Comparison of ENCODE assay signal across 16 cellular contexts in genomic region chr5:115873392-115873791, GRCh38. TPM values are rescaled to one million over a fixed set of nuclear protein-coding genes. Genes with fewer than 3 reads are reported as not detected.
DNase-seq lines count a peak whose midpoint lies in the region; TF ChIP-seq lines count a peak whose summit lies in the region.
"Had no signal": no experiment of that assay in that cellular context is flagged by ENCODE, and none has a peak within 500 bp of the region (broad histone marks: within the 10 kb centered on the region; RNA-seq: fewer than 3 reads in every experiment).

No MANE protein-coding gene starts in this region.

- no peak overlapping the region for H3K4ac ChIP-seq in mesenchymal stem cell (ENCODE audit: low read depth in 1 of 2, low read length in 2 of 2)

- H2BK5ac ChIP-seq in mesenchymal stem cell (ENCODE audit: low read depth, low read length, poor library complexity, severe bottlenecking), result no peak overlapping the region

- peak; percentile 51 for DNase-seq in Daoy (ENCODE audit: low read depth)
- DNase-seq in NCI-H1436 treated with DMSO at 0.1 percent for 48 hours (lab: John Stamatoyannopoulos, UW), result peak; percentile 13
- DNase-seq in astrocyte of the hippocampus (ENCODE audit: low read depth, low spot score), result peak; percentile 50
- DNase-seq in mesenchymal stem cell, result peak; percentile 67
- no peak for DNase-seq in Calu3
- no peak for DNase-seq in MG63
- no peak for DNase-seq in coronary artery (ENCODE audit: low spot score)
- DNase-seq in COLO668 (lab: John Stamatoyannopoulos, UW; ENCODE audit: unreplicated experiment), result no peak
- DNase-seq: activated B cell treated with CpG ODN at 0.5 μM for 24 hours, Caco-2, colonic mucosa, heart left ventricle, midbrain, NCI-H1048, Right ventricle myocardium superior had no signal

- H3K23ac ChIP-seq in mesenchymal stem cell (ENCODE audit: low read length in 2 of 2), result no peak overlapping the region

- H4K91ac ChIP-seq in mesenchymal stem cell (ENCODE audit: low read length), result no peak overlapping the region

- H2AK5ac ChIP-seq in mesenchymal stem cell (ENCODE audit: low read length, severe bottlenecking), result no peak overlapping the region

- no peak overlapping the region for H3K27ac ChIP-seq in mesenchymal stem cell (ENCODE audit: low read length, poor library complexity, severe bottlenecking)
- H3K27ac ChIP-seq in coronary artery, result no peak overlapping the region
- H3K27ac ChIP-seq: colonic mucosa, heart left ventricle had no signal

- TF ChIP-seq CTCF in Calu3 (IDR thresholded peaks at IDR 0.05; ENCODE audit: unreplicated experiment) (no peak), coronary artery (IDR thresholded peaks at IDR 0.05) (no peak)

- H3K27me3 ChIP-seq in mesenchymal stem cell (ENCODE audit: control insufficient read depth in 1 of 2, insufficient read depth in 1 of 2, low read length in 2 of 2) (no peaks in the 10 kb centered on the region), MG63 (no peaks in the 10 kb centered on the region)
- H3K27me3 ChIP-seq: colonic mucosa, heart left ventricle had no signal

- H3K4me3 ChIP-seq in mesenchymal stem cell (ENCODE audit: insufficient read depth in 1 of 2, low read depth in 1 of 2, low read length in 2 of 2), result no peak overlapping the region
- H3K4me3 ChIP-seq in MG63, result no peak overlapping the region
- H3K4me3 ChIP-seq in coronary artery, result no peak overlapping the region
- H3K4me3 ChIP-seq: colonic mucosa, heart left ventricle had no signal

- no peak overlapping the region for H2BK15ac ChIP-seq in mesenchymal stem cell (ENCODE audit: low read depth, poor library complexity, severe bottlenecking)

- H2AFZ ChIP-seq in mesenchymal stem cell (ENCODE audit: low read depth, low read length), result no peak overlapping the region

- peaks cover 14% of the 10 kb centered on the region for H3K79me1 ChIP-seq in mesenchymal stem cell (replicated peaks; ENCODE audit: low read length, poor library complexity, severe bottlenecking)

- BruUV-seq in Calu3 (replicated peaks; lab: Mats Ljungman, UMichigan), result no TSS peak

- H3K4me3 Mint-ChIP-seq in Calu3 (ENCODE audit: low read depth, unreplicated experiment), result no peak overlapping the region
- H3K4me3 Mint-ChIP-seq: activated B cell treated with CpG ODN at 0.5 μM for 24 hours; activated T-helper 1 cell treated with anti-CD3 and anti-CD28 coated beads, Interleukin-12 subunit alpha, Interleukin-12 subunit beta, Interleukin-2, Interleukin-4 antibody, amounts not matched to agents 30 ng/mL and 10 ng/mL and 1 ng/mL, durations not matched to agents 14 hours and 24 hours and 36 hours had no signal

- H3K4me2 ChIP-seq in mesenchymal stem cell (ENCODE audit: low read length, poor library complexity, severe bottlenecking), result no peak overlapping the region

- CTCF ChIA-PET in Calu3 (lab: Charles Lee), result no interaction called here

- no peaks in the 10 kb centered on the region for H3K9me3 Mint-ChIP-seq in Calu3 (ENCODE audit: low read depth, unreplicated experiment)

- H3K9me3 ChIP-seq in mesenchymal stem cell (ENCODE audit: control insufficient read depth, low read length), result no peaks in the 10 kb centered on the region
- no peaks in the 10 kb centered on the region for H3K9me3 ChIP-seq in MG63
- H3K9me3 ChIP-seq: Caco-2, colonic mucosa had no signal

- no peak overlapping the region for H3K9ac ChIP-seq in mesenchymal stem cell (ENCODE audit: low read length)

- no peak overlapping the region for H2BK12ac ChIP-seq in mesenchymal stem cell (ENCODE audit: low read length in 2 of 2)

- no peak overlapping the region for H3K14ac ChIP-seq in mesenchymal stem cell (ENCODE audit: low read length in 2 of 2)

- no peak overlapping the region for H3K27ac Mint-ChIP-seq in Calu3 (ENCODE audit: unreplicated experiment)
- H3K27ac Mint-ChIP-seq: activated B cell treated with CpG ODN at 0.5 μM for 24 hours; activated T-helper 1 cell treated with anti-CD3 and anti-CD28 coated beads, Interleukin-12 subunit alpha, Interleukin-12 subunit beta, Interleukin-2, Interleukin-4 antibody, amounts not matched to agents 30 ng/mL and 10 ng/mL and 1 ng/mL, durations not matched to agents 14 hours and 24 hours and 36 hours had no signal

- no CpG with 5 or more reads among the region's 1 CpG for WGBS in mesenchymal stem cell

- H3K36me3 ChIP-seq in mesenchymal stem cell (ENCODE audit: control insufficient read depth in 1 of 2, insufficient read depth in 2 of 2, low read depth in 1 of 2, low read length in 2 of 2) (peaks cover 7 to 43% of the 10 kb centered on the region in 2 experiments), MG63 (peaks cover 19% of the 10 kb centered on the region)
- H3K36me3 ChIP-seq: colonic mucosa had no signal

- no peak overlapping the region for H2BK120ac ChIP-seq in mesenchymal stem cell (ENCODE audit: low read depth, low read length)

- intact Hi-C loops in Calu3 (cut with micrococcal nuclease; ENCODE audit: unreplicated experiment), result loop anchor here (2.0 kb wide), 1 partner anchor 17 kb away; no protein-coding TSS in a partner anchor

- H3K18ac ChIP-seq in mesenchymal stem cell (ENCODE audit: low read depth in 1 of 2, low read length in 2 of 2), result no peak overlapping the region

- H3K4me1 ChIP-seq in mesenchymal stem cell (ENCODE audit: control insufficient read depth, insufficient read depth, low read depth, low read length), result no peaks in the 10 kb centered on the region
- H3K4me1 ChIP-seq: colonic mucosa, heart left ventricle had no signal

- no peak overlapping the region for H4K8ac ChIP-seq in mesenchymal stem cell (ENCODE audit: low read length)

- H3K27me3 Mint-ChIP-seq in Calu3 (ENCODE audit: unreplicated experiment), result no peaks in the 10 kb centered on the region
- H3K27me3 Mint-ChIP-seq: activated B cell treated with CpG ODN at 0.5 μM for 24 hours had no signal

- H3K4me1 Mint-ChIP-seq in Calu3 (ENCODE audit: low read depth, unreplicated experiment), result peaks cover 19% of the 10 kb centered on the region
- H3K4me1 Mint-ChIP-seq: activated B cell treated with CpG ODN at 0.5 μM for 24 hours had no signal

- H3K36me3 Mint-ChIP-seq in Calu3 (ENCODE audit: insufficient read depth, unreplicated experiment), result peaks cover 5% of the 10 kb centered on the region

RNA-seq across cellular contexts. Expression of gene AP3S1, which starts 31.7 kb away (rescaled TPM):
- 109 and 194 TPM in 2 replicates for total RNA-seq in Daoy (2014; rRNA removed; shearing (Covaris generic))
- 72.2 TPM for polyA plus RNA-seq in mesenchymal stem cell (2013, experiment 1 of 2)
- 79.1 TPM for polyA plus RNA-seq in mesenchymal stem cell (2013, experiment 2 of 2)
- total RNA-seq in Calu3 (2022), result 87.4 and 101 TPM in 2 replicates
- 50.5 and 177 TPM in 2 replicates for total RNA-seq in MG63 (2014; rRNA removed; shearing (Covaris generic); ENCODE audit: low replicate concordance)

RNA-seq across cellular contexts. Expression of gene ATG12, which starts 32.0 kb away (rescaled TPM):
- 64.1 and 87.3 TPM in 2 replicates for total RNA-seq in Daoy (2014; rRNA removed; shearing (Covaris generic))
- 67.9 TPM for polyA plus RNA-seq in mesenchymal stem cell (2013, experiment 1 of 2)
- 76.1 TPM for polyA plus RNA-seq in mesenchymal stem cell (2013, experiment 2 of 2)
- 60.5 and 62.7 TPM in 2 replicates for total RNA-seq in Calu3 (2022)
- total RNA-seq in MG63 (2014; rRNA removed; shearing (Covaris generic); ENCODE audit: low replicate concordance), result 102 and 108 TPM in 2 replicates

RNA-seq across cellular contexts. Expression of gene CDO1, which starts 56.9 kb away (rescaled TPM):
- total RNA-seq in Daoy (2014; rRNA removed; shearing (Covaris generic)), result 10.7 and 15.9 TPM in 2 replicates
- 0.46 TPM for polyA plus RNA-seq in mesenchymal stem cell (2013, experiment 1 of 2)
- polyA plus RNA-seq in mesenchymal stem cell (2013, experiment 2 of 2), result 0.70 TPM
- total RNA-seq in Calu3 (2022), result not detected in 2 replicates
- not detected in 2 replicates for total RNA-seq in MG63 (2014; rRNA removed; shearing (Covaris generic); ENCODE audit: low replicate concordance)
- total RNA-seq: activated B cell treated with CpG ODN at 0.5 μM for 24 hours, Caco-2 had no signal

Comparison
In these comparisons a context has a peak if more than half of its experiments do, and no peak if none do; other contexts are left out.
1. DNase-seq: peak in Daoy (single experiment), NCI-H1436 treated with DMSO at 0.1 percent for 48 hours (single experiment), astrocyte of the hippocampus (single experiment) and mesenchymal stem cell (single experiment); none in Calu3 (single experiment), MG63 (single experiment), coronary artery (single experiment) and COLO668 (single experiment).
2. RNA of gene CDO1, which starts 56.9 kb away (total RNA-seq): 10.7 to 15.9 TPM in Daoy; not detected in Calu3 and not detected in MG63; every median in the first group is over 10 times any median in the second.